ENCODE assay signal across 1 cellular context in the genomic region with DNA sequence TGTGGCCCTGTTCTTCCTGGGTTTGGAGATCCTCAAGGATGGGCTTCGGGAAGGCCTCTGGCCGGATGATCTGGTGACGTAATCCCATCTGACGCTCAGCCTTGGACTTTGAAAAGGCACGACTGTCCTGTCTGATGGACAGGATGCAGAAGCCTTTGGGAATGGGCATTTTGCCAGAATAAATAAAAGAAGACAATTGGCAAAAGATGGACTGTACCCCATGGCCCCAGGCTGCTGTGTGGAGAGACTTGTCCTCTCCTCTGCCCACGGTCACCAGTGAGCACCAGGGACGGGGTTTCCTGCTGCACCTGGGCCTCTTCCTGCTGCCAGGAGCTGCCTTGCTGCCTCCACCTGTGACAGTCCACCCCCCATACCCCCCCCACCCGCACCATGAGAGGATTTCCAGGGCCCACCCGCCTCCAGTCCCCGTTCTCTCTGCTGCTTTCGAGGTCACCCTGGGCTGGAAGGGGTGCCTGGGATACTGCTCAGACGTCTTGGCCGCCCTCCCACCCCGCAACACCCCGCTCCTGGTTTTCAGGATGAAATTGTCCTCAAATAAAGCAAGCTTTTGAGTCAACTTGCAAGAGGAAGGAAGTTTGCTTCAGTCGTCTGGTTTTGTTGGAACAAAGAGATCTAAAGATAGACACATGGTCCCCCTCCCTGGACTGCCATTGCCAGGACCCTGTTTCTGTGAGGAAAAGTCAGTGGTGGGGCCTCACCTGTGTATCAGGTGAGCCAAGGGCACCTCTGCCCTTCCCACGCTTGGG.
TF ChIP-seq lines count a peak whose summit lies in the region.

No MANE protein-coding gene starts in this region.

TF ChIP-seq in HepG2, 621 proteins besides CTCF, POLR2A, EP300 and RAD21 (continued from another document and continues in another):
- TF ChIP-seq, protein P1, sequence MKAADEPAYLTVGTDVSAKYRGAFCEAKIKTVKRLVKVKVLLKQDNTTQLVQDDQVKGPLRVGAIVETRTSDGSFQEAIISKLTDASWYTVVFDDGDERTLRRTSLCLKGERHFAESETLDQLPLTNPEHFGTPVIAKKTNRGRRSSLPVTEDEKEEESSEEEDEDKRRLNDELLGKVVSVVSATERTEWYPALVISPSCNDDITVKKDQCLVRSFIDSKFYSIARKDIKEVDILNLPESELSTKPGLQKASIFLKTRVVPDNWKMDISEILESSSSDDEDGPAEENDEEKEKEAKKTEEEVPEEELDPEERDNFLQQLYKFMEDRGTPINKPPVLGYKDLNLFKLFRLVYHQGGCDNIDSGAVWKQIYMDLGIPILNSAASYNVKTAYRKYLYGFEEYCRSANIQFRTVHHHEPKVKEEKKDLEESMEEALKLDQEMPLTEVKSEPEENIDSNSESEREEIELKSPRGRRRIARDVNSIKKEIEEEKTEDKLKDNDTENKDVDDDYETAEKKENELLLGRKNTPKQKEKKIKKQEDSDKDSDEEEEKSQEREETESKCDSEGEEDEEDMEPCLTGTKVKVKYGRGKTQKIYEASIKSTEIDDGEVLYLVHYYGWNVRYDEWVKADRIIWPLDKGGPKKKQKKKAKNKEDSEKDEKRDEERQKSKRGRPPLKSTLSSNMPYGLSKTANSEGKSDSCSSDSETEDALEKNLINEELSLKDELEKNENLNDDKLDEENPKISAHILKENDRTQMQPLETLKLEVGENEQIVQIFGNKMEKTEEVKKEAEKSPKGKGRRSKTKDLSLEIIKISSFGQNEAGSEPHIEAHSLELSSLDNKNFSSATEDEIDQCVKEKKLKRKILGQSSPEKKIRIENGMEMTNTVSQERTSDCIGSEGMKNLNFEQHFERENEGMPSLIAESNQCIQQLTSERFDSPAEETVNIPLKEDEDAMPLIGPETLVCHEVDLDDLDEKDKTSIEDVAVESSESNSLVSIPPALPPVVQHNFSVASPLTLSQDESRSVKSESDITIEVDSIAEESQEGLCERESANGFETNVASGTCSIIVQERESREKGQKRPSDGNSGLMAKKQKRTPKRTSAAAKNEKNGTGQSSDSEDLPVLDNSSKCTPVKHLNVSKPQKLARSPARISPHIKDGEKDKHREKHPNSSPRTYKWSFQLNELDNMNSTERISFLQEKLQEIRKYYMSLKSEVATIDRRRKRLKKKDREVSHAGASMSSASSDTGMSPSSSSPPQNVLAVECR (CRISPR knock-in tag; IDR thresholded peaks at IDR 0.05; ENCODE audit: borderline replicate concordance): peak; percentile 40; the same call in 1 of the 2 replicates
- TF ChIP-seq ZNF652 (CRISPR knock-in tag; IDR thresholded peaks at IDR 0.05; ENCODE audit: borderline replicate concordance, low read depth) (peak; percentile 29; the same call in 1 of the 2 replicates), FOXA3 (CRISPR knock-in tag; IDR thresholded peaks at IDR 0.05) (peak; percentile 90), NONO (IDR thresholded peaks at IDR 0.05) (no peak), NONO (CRISPR knock-in tag; conservative IDR thresholded peaks at IDR 0.05) (peak; percentile 63; the same call in 1 of the 2 replicates), CBX5 (CRISPR knock-in tag; IDR thresholded peaks at IDR 0.05; ENCODE audit: borderline replicate concordance) (peak; percentile 62; the same call in 1 of the 2 replicates), TAF1 (CRISPR knock-in tag; IDR thresholded peaks at IDR 0.05) (no peak), REPIN1 (CRISPR knock-in tag; IDR thresholded peaks at IDR 0.05; ENCODE audit: borderline replicate concordance, low read depth) (peak; percentile 86; the same call in 1 of the 2 replicates), FOXJ3 (CRISPR knock-in tag; IDR thresholded peaks at IDR 0.05; ENCODE audit: borderline replicate concordance) (peak; percentile 29; the same call in 1 of the 2 replicates), ISL2 (CRISPR knock-in tag; IDR thresholded peaks at IDR 0.05) (peak; percentile 87), ZNF205 (CRISPR knock-in tag; IDR thresholded peaks at IDR 0.05) (peak; percentile 28; the same call in 1 of the 2 replicates), AKAP8 (CRISPR knock-in tag; IDR thresholded peaks at IDR 0.05) (peak; percentile 79; the same call in 1 of the 2 replicates), ZNF292 (CRISPR knock-in tag; IDR thresholded peaks at IDR 0.05; ENCODE audit: borderline replicate concordance, low read depth) (peak; percentile 38; the same call in 1 of the 2 replicates), HNF4G (IDR thresholded peaks at IDR 0.05; ENCODE audit: borderline replicate concordance, low read depth, low read length) (peak; percentile 88), HNF4G (CRISPR knock-in tag; IDR thresholded peaks at IDR 0.05; ENCODE audit: borderline replicate concordance, low read depth) (peak; percentile 97; the same call in 1 of the 2 replicates), SP5 (CRISPR knock-in tag; IDR thresholded peaks at IDR 0.05; ENCODE audit: borderline replicate concordance, low read depth) (0 out of 2 replicates have a peak, but pooled peaks have one; percentile 45), ONECUT2 (CRISPR knock-in tag; IDR thresholded peaks at IDR 0.05) (no peak), RXRA (CRISPR knock-in tag; IDR thresholded peaks at IDR 0.05) (peak; percentile 69; the same call in 1 of the 2 replicates), IRF2 (CRISPR knock-in tag; IDR thresholded peaks at IDR 0.05) (peak; percentile 78)
- TF ChIP-seq, protein P2, sequence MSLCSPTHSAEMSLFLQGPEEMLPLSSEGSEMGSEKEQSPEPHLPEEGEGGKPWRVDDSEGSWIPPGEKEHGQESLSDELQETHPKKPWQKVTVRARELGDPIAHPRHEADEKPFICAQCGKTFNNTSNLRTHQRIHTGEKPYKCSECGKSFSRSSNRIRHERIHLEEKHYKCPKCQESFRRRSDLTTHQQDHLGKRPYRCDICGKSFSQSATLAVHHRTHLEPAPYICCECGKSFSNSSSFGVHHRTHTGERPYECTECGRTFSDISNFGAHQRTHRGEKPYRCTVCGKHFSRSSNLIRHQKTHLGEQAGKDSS (CRISPR knock-in tag; IDR thresholded peaks at IDR 0.05; ENCODE audit: borderline replicate concordance, low read depth): 0 out of 2 replicates have a peak, but pooled peaks have one; percentile 54
- TF ChIP-seq, protein P3, sequence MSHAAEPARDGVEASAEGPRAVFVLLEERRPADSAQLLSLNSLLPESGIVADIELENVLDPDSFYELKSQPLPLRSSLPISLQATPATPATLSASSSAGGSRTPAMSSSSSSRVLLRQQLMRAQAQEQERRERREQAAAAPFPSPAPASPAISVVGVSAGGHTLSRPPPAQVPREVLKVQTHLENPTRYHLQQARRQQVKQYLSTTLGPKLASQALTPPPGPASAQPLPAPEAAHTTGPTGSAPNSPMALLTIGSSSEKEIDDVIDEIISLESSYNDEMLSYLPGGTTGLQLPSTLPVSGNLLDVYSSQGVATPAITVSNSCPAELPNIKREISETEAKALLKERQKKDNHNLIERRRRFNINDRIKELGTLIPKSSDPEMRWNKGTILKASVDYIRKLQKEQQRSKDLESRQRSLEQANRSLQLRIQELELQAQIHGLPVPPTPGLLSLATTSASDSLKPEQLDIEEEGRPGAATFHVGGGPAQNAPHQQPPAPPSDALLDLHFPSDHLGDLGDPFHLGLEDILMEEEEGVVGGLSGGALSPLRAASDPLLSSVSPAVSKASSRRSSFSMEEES (CRISPR knock-in tag; IDR thresholded peaks at IDR 0.05): peak; percentile 88
- TF ChIP-seq, protein P4, sequence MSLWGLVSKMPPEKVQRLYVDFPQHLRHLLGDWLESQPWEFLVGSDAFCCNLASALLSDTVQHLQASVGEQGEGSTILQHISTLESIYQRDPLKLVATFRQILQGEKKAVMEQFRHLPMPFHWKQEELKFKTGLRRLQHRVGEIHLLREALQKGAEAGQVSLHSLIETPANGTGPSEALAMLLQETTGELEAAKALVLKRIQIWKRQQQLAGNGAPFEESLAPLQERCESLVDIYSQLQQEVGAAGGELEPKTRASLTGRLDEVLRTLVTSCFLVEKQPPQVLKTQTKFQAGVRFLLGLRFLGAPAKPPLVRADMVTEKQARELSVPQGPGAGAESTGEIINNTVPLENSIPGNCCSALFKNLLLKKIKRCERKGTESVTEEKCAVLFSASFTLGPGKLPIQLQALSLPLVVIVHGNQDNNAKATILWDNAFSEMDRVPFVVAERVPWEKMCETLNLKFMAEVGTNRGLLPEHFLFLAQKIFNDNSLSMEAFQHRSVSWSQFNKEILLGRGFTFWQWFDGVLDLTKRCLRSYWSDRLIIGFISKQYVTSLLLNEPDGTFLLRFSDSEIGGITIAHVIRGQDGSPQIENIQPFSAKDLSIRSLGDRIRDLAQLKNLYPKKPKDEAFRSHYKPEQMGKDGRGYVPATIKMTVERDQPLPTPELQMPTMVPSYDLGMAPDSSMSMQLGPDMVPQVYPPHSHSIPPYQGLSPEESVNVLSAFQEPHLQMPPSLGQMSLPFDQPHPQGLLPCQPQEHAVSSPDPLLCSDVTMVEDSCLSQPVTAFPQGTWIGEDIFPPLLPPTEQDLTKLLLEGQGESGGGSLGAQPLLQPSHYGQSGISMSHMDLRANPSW (CRISPR knock-in tag; IDR thresholded peaks at IDR 0.05; ENCODE audit: borderline replicate concordance): no peak
- TF ChIP-seq, protein P5, sequence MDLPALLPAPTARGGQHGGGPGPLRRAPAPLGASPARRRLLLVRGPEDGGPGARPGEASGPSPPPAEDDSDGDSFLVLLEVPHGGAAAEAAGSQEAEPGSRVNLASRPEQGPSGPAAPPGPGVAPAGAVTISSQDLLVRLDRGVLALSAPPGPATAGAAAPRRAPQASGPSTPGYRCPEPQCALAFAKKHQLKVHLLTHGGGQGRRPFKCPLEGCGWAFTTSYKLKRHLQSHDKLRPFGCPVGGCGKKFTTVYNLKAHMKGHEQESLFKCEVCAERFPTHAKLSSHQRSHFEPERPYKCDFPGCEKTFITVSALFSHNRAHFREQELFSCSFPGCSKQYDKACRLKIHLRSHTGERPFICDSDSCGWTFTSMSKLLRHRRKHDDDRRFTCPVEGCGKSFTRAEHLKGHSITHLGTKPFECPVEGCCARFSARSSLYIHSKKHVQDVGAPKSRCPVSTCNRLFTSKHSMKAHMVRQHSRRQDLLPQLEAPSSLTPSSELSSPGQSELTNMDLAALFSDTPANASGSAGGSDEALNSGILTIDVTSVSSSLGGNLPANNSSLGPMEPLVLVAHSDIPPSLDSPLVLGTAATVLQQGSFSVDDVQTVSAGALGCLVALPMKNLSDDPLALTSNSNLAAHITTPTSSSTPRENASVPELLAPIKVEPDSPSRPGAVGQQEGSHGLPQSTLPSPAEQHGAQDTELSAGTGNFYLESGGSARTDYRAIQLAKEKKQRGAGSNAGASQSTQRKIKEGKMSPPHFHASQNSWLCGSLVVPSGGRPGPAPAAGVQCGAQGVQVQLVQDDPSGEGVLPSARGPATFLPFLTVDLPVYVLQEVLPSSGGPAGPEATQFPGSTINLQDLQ (CRISPR knock-in tag; IDR thresholded peaks at IDR 0.05): peak; percentile 80; the same call in 1 of the 2 replicates
- TF ChIP-seq, protein P6, sequence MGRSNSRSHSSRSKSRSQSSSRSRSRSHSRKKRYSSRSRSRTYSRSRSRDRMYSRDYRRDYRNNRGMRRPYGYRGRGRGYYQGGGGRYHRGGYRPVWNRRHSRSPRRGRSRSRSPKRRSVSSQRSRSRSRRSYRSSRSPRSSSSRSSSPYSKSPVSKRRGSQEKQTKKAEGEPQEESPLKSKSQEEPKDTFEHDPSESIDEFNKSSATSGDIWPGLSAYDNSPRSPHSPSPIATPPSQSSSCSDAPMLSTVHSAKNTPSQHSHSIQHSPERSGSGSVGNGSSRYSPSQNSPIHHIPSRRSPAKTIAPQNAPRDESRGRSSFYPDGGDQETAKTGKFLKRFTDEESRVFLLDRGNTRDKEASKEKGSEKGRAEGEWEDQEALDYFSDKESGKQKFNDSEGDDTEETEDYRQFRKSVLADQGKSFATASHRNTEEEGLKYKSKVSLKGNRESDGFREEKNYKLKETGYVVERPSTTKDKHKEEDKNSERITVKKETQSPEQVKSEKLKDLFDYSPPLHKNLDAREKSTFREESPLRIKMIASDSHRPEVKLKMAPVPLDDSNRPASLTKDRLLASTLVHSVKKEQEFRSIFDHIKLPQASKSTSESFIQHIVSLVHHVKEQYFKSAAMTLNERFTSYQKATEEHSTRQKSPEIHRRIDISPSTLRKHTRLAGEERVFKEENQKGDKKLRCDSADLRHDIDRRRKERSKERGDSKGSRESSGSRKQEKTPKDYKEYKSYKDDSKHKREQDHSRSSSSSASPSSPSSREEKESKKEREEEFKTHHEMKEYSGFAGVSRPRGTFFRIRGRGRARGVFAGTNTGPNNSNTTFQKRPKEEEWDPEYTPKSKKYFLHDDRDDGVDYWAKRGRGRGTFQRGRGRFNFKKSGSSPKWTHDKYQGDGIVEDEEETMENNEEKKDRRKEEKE (IDR thresholded peaks at IDR 0.05): no peak
- TF ChIP-seq, protein P7, sequence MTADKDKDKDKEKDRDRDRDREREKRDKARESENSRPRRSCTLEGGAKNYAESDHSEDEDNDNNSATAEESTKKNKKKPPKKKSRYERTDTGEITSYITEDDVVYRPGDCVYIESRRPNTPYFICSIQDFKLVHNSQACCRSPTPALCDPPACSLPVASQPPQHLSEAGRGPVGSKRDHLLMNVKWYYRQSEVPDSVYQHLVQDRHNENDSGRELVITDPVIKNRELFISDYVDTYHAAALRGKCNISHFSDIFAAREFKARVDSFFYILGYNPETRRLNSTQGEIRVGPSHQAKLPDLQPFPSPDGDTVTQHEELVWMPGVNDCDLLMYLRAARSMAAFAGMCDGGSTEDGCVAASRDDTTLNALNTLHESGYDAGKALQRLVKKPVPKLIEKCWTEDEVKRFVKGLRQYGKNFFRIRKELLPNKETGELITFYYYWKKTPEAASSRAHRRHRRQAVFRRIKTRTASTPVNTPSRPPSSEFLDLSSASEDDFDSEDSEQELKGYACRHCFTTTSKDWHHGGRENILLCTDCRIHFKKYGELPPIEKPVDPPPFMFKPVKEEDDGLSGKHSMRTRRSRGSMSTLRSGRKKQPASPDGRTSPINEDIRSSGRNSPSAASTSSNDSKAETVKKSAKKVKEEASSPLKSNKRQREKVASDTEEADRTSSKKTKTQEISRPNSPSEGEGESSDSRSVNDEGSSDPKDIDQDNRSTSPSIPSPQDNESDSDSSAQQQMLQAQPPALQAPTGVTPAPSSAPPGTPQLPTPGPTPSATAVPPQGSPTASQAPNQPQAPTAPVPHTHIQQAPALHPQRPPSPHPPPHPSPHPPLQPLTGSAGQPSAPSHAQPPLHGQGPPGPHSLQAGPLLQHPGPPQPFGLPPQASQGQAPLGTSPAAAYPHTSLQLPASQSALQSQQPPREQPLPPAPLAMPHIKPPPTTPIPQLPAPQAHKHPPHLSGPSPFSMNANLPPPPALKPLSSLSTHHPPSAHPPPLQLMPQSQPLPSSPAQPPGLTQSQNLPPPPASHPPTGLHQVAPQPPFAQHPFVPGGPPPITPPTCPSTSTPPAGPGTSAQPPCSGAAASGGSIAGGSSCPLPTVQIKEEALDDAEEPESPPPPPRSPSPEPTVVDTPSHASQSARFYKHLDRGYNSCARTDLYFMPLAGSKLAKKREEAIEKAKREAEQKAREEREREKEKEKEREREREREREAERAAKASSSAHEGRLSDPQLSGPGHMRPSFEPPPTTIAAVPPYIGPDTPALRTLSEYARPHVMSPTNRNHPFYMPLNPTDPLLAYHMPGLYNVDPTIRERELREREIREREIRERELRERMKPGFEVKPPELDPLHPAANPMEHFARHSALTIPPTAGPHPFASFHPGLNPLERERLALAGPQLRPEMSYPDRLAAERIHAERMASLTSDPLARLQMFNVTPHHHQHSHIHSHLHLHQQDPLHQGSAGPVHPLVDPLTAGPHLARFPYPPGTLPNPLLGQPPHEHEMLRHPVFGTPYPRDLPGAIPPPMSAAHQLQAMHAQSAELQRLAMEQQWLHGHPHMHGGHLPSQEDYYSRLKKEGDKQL (CRISPR knock-in tag; IDR thresholded peaks at IDR 0.05; ENCODE audit: low read depth): 0 out of 2 replicates have a peak, but pooled peaks have one; percentile 51
